ENCODE assay signal across 31 cellular contexts in genomic region chr5:54197018-54197417, GRCh38.
"Had no signal": no experiment of that assay in that cellular context is flagged by ENCODE, and none has a peak within 500 bp of the region (broad histone marks: within the 10 kb centered on the region; RNA-seq: fewer than 3 reads in every experiment).

No MANE protein-coding gene starts in this region.

- H3K36me3 ChIP-seq: neural progenitor cell, ovary, spleen, suprapubic skin, tibial artery, transverse colon, upper lobe of right lung, uterus had no signal

- H3K9ac ChIP-seq: neural progenitor cell, parathyroid adenoma had no signal

- H3K4me1 ChIP-seq: neural progenitor cell, testis, upper lobe of right lung, uterus had no signal

- H3K4me3 Mint-ChIP-seq: nephron; neural progenitor cell; stimulated activated memory B cell treated with anti-CD40 and anti-IgM and Interleukin-4, amounts not matched to agents 10 μg/mL and 1 μg/mL and 100 μg/mL, for 72 hours; stimulated activated naive CD8-positive, alpha-beta T cell treated with anti-CD3 and anti-CD28 coated beads, Interleukin-15, amount 100 ng/mL, for 72 hours; type B pancreatic cell had no signal

- ATAC-seq: naive thymus-derived CD8-positive, alpha-beta T cell; psoas muscle; right cardiac atrium; sciatic nerve; stimulated activated memory B cell treated with anti-CD40 and anti-IgM and Interleukin-4, amounts not matched to agents 10 μg/mL and 1 μg/mL and 100 μg/mL, for 72 hours; stimulated activated naive CD8-positive, alpha-beta T cell treated with anti-CD3 and anti-CD28 coated beads, Interleukin-15, amount 100 ng/mL, for 72 hours; stimulated activated naive CD8-positive, alpha-beta T cell treated with anti-CD3 and anti-CD28 coated beads, Interleukin-15, Interleukin-2, amounts not matched to agents 100 U/mL and 50 U/mL, for 24 hours; upper lobe of right lung had no signal

- H3K36me3 Mint-ChIP-seq: neural progenitor cell had no signal

- DNase-seq: naive thymus-derived CD8-positive, alpha-beta T cell; occipital lobe; ovary; posterior cingulate gyrus; psoas muscle; right cardiac atrium; spleen; stimulated activated CD4-positive, alpha-beta T cell treated with anti-CD3 and anti-CD28 coated beads, Interleukin-12 subunit alpha, Interleukin-12 subunit beta, amount 100 ng/mL, for 4 hours; stimulated activated CD4-positive, alpha-beta T cell treated with anti-CD3 and anti-CD28 coated beads, Interleukin-1b, Interleukin-23, amount 100 ng/mL, for 48 hours; stimulated activated CD4-positive, alpha-beta T cell treated with anti-CD3 and anti-CD28 coated beads, Interleukin-4, amount 100 ng/mL, for 1 hour; stimulated activated CD4-positive, alpha-beta T cell treated with anti-CD3 and anti-CD28 coated beads, Interleukin-4, amount 100 ng/mL, for 4 hours; stimulated activated CD8-positive, alpha-beta memory T cell treated with anti-CD3 and anti-CD28 coated beads, Interleukin-4, amount 100 ng/mL, for 48 hours; stimulated activated naive CD4-positive, alpha-beta T cell; stimulated activated naive CD8-positive, alpha-beta T cell treated with anti-CD3 and anti-CD28 coated beads, Interleukin-15, amount 100 ng/mL, for 72 hours; stimulated activated naive CD8-positive, alpha-beta T cell treated with anti-CD3 and anti-CD28 coated beads, Interleukin-15, Interleukin-2, amounts not matched to agents 100 U/mL and 50 U/mL, for 24 hours; substantia nigra; testis; tibial artery; transverse colon; upper lobe of right lung; uterus had no signal

- H3K4me3 ChIP-seq: neural progenitor cell, ovary, psoas muscle, skin epidermis, smooth muscle cell, spleen, suprapubic skin, testis, tibial artery, transverse colon, upper lobe of right lung, uterus had no signal

- H3K27me3 Mint-ChIP-seq: naive thymus-derived CD8-positive, alpha-beta T cell; progenitor cell of endocrine pancreas; stimulated activated memory B cell treated with anti-CD40 and anti-IgM and Interleukin-4, amounts not matched to agents 10 μg/mL and 1 μg/mL and 100 μg/mL, for 72 hours; stimulated activated naive CD8-positive, alpha-beta T cell treated with anti-CD3 and anti-CD28 coated beads, Interleukin-15, amount 100 ng/mL, for 72 hours; type B pancreatic cell had no signal

- H3K27ac Mint-ChIP-seq: naive thymus-derived CD8-positive, alpha-beta T cell; nephron; neural progenitor cell; progenitor cell of endocrine pancreas; stimulated activated memory B cell treated with anti-CD40 and anti-IgM and Interleukin-4, amounts not matched to agents 10 μg/mL and 1 μg/mL and 100 μg/mL, for 72 hours; stimulated activated naive CD8-positive, alpha-beta T cell treated with anti-CD3 and anti-CD28 coated beads, Interleukin-15, amount 100 ng/mL, for 72 hours; type B pancreatic cell had no signal

- H3K27me3 ChIP-seq: neural progenitor cell, ovary, spleen, suprapubic skin, testis, tibial artery, transverse colon, upper lobe of right lung, uterus had no signal

- H3K4me1 Mint-ChIP-seq: neural progenitor cell had no signal

- H3K27ac ChIP-seq: neural progenitor cell, ovary, parathyroid adenoma, psoas muscle, skin epidermis, spleen, suprapubic skin, testis, tibial artery, transverse colon, upper lobe of right lung, uterus had no signal

- H3K9me3 ChIP-seq: ovary, psoas muscle, suprapubic skin, testis, transverse colon, upper lobe of right lung, uterus had no signal
